In the genomic region with DNA sequence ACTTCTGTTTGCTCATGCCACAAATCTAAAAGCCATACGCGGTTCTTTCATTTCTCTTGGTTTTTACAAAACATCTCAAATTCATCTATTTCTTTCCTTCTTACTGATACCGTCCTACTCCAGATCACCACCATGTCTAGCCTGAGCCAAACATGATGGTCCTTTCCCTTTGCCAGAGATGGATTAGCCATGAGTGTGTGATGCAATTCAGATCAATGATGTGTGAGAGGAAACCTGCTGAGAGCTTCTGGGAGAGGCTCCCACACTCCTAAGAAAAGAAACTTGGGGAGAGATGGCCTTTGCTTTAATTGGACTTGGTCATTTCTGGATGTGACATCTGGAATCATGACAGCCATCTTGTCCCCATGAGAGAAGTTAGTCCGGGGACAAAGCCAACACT, we compare ENCODE assay signal across 25 cellular contexts.
DNase-seq lines count a peak whose midpoint lies in the region; ATAC-seq, FAIRE-seq and TF ChIP-seq lines count a peak whose summit lies in the region.
"Had no signal": no experiment of that assay in that cellular context is flagged by ENCODE, and none has a peak within 500 bp of the region (broad histone marks: within the 10 kb centered on the region; RNA-seq: fewer than 3 reads in every experiment).

No MANE protein-coding gene starts in this region.

- H3K4me1 Mint-ChIP-seq in neural progenitor cell = peaks cover 8% of the 10 kb centered on the region
- H3K4me1 Mint-ChIP-seq: CD14-positive monocyte; CD8-positive, alpha-beta memory T cell had no signal

- H3K79me2 ChIP-seq in neural progenitor cell (ENCODE audit: low read depth) = no peaks in the 10 kb centered on the region

- peaks cover 5% of the 10 kb centered on the region for H3K27me3 Mint-ChIP-seq in neural progenitor cell (ENCODE audit: insufficient read depth, low read depth)
- H3K27me3 Mint-ChIP-seq: CD4-positive, alpha-beta T cell had no signal

- H3K36me3 ChIP-seq in heart left ventricle (no peaks in the 10 kb centered on the region), bronchial epithelial cell (ENCODE audit: control insufficient read depth, insufficient read depth, low read length) (no peaks in the 10 kb centered on the region), neural progenitor cell (no peaks in the 10 kb centered on the region)
- H3K36me3 ChIP-seq: BE2C; BLaER1 treated with 17β-estradiol and CSF1 and Interleukin-3, amounts not matched to agents 10 nM and 100 nM had no signal

- TF ChIP-seq CTCF in heart left ventricle (IDR thresholded peaks at IDR 0.05) (no peak), bronchial epithelial cell (IDR thresholded peaks at IDR 0.05; ENCODE audit: insufficient read depth, low read length, severe bottlenecking) (no peak), neural progenitor cell (IDR thresholded peaks at IDR 0.05) (no peak)

- no peak overlapping the region for H3K9ac ChIP-seq in neural progenitor cell
- H3K9ac ChIP-seq: BLaER1 treated with 17β-estradiol and CSF1 and Interleukin-3, amounts not matched to agents 10 nM and 100 nM; GM23248 had no signal

- H3K27ac Mint-ChIP-seq in neural progenitor cell = peak overlapping the region; percentile 30
- H3K27ac Mint-ChIP-seq: CD14-positive monocyte; CD4-positive, alpha-beta T cell had no signal

- no peaks in the 10 kb centered on the region for H3K27me3 ChIP-seq in right cardiac atrium (ENCODE audit: control insufficient read depth, insufficient read depth)
- no peaks in the 10 kb centered on the region for H3K27me3 ChIP-seq in heart left ventricle
- H3K27me3 ChIP-seq in bronchial epithelial cell (ENCODE audit: control insufficient read depth, insufficient read depth, low read length) = no peaks in the 10 kb centered on the region
- no peaks in the 10 kb centered on the region for H3K27me3 ChIP-seq in neural progenitor cell
- H3K27me3 ChIP-seq: BE2C; BLaER1 treated with 17β-estradiol and CSF1 and Interleukin-3, amounts not matched to agents 10 nM and 100 nM had no signal

- no peaks in the 10 kb centered on the region for H3K36me3 Mint-ChIP-seq in neural progenitor cell
- H3K36me3 Mint-ChIP-seq: CD14-positive monocyte had no signal

- TF ChIP-seq POLR2A in heart left ventricle (IDR thresholded peaks at IDR 0.05) = no peak

- H3K4me3 Mint-ChIP-seq in neural progenitor cell = no peak overlapping the region
- H3K4me3 Mint-ChIP-seq: CD14-positive monocyte; CD4-positive, alpha-beta T cell; CD8-positive, alpha-beta memory T cell had no signal

- ATAC-seq in right cardiac atrium (peak; percentile 41 to 95), heart left ventricle (no peak)
- ATAC-seq: A549, GM12878 had no signal

- H3K9me3 ChIP-seq in right cardiac atrium (ENCODE audit: control insufficient read depth, low read length) (no peaks in the 10 kb centered on the region), heart left ventricle (no peaks in the 10 kb centered on the region), neural progenitor cell (ENCODE audit: low read depth) (no peaks in the 10 kb centered on the region)
- H3K9me3 ChIP-seq: A549, BE2C had no signal

- intact Hi-C loops in right cardiac atrium (cut with DNase I) (no loop called here), heart left ventricle (cut with DNase I) (no loop called here), posterior vena cava (cut with DNase I) (no loop called here)

- no peaks in the 10 kb centered on the region for H4K20me1 ChIP-seq in neural progenitor cell (ENCODE audit: low read depth)
- H4K20me1 ChIP-seq: BLaER1 treated with 17β-estradiol and CSF1 and Interleukin-3, amounts not matched to agents 10 nM and 100 nM had no signal

- H3K9me3 Mint-ChIP-seq in neural progenitor cell = peaks cover 2% of the 10 kb centered on the region

- no peak overlapping the region for H2AFZ ChIP-seq in neural progenitor cell (replicated peaks)
- H2AFZ ChIP-seq: GM23248 had no signal

- H3K4me1 ChIP-seq in right cardiac atrium (ENCODE audit: control insufficient read depth, insufficient read depth, low read length) (no peaks in the 10 kb centered on the region), heart left ventricle (no peaks in the 10 kb centered on the region), neural progenitor cell (peaks cover 4% of the 10 kb centered on the region)
- H3K4me1 ChIP-seq: A549; BE2C; BLaER1 treated with 17β-estradiol and CSF1 and Interleukin-3, amounts not matched to agents 10 nM and 100 nM had no signal

- H3K4me2 ChIP-seq in neural progenitor cell = no peak overlapping the region
- H3K4me2 ChIP-seq: A549; BLaER1 treated with 17β-estradiol and CSF1 and Interleukin-3, amounts not matched to agents 10 nM and 100 nM had no signal

- WGBS in right cardiac atrium = 56% methylated on average over 4 of the region's 4 CpGs
- WGBS in heart left ventricle, 4 donors = 82 to 87% (median 85%) methylated on average over 4 of the region's 4 CpGs

- no peak overlapping the region for H3K4me3 ChIP-seq in right cardiac atrium (ENCODE audit: low read length)
- no peak overlapping the region for H3K4me3 ChIP-seq in heart left ventricle
- no peak overlapping the region for H3K4me3 ChIP-seq in bronchial epithelial cell (ENCODE audit: low read depth, low read length)
- no peak overlapping the region for H3K4me3 ChIP-seq in neural progenitor cell
- H3K4me3 ChIP-seq: A549; BLaER1 treated with 17β-estradiol and CSF1 and Interleukin-3, amounts not matched to agents 10 nM and 100 nM; GM12878; GM23248 had no signal

- no peak for DNase-seq in right cardiac atrium
- no peak for DNase-seq in heart left ventricle
- no peak for DNase-seq in bronchial epithelial cell (ENCODE audit: low read depth)
- no peak for DNase-seq in neural progenitor cell (ENCODE audit: low spot score)
- no peak for DNase-seq in SW 1271 (lab: John Stamatoyannopoulos, UW)
- no peak for DNase-seq in posterior vena cava (ENCODE audit: low spot score)
- DNase-seq: 8988T; ACHN; AML-193; BE2C; CD4-positive, alpha-beta T cell; CD8-positive, alpha-beta memory T cell; DMS 273 treated with DMSO at 0.1 percent for 48 hours; DMS79; EL; GDM1; GM23248; HCEC 1CT had no signal

- H3K27ac ChIP-seq in right cardiac atrium (ENCODE audit: low read length) (no peak overlapping the region), heart left ventricle (no peak overlapping the region), neural progenitor cell (no peak overlapping the region)
- H3K27ac ChIP-seq: A549; BLaER1 treated with 17β-estradiol and CSF1 and Interleukin-3, amounts not matched to agents 10 nM and 100 nM; GM23248 had no signal

- peak; percentile 32 for FAIRE-seq in bronchial epithelial cell (lab: Jason Lieb, UNC)
- FAIRE-seq: A549, D721Med, GM12878, GM19239, H54 had no signal

- H3F3A ChIP-seq in neural progenitor cell (ENCODE audit: low read depth) = no peaks in the 10 kb centered on the region

Comparison
In these comparisons a context has a peak if more than half of its experiments do, and no peak if none do; other contexts are left out.
1. ATAC-seq: peak in right cardiac atrium (2 of 2); none in heart left ventricle (0 of 4).